21 cellular contexts compared by ENCODE assay signal in genomic region chr1:1177452-1178206, GRCh38. TPM values are rescaled to one million over a fixed set of nuclear protein-coding genes. Genes with fewer than 3 reads are reported as not detected.
"Had no signal": no experiment of that assay in that cellular context is flagged by ENCODE, and none has a peak within 500 bp of the region (broad histone marks: within the 10 kb centered on the region; RNA-seq: fewer than 3 reads in every experiment).

No MANE protein-coding gene starts in this region.

- H3K4me1 ChIP-seq: colonic mucosa, psoas muscle had no signal

- H3K9me3 Mint-ChIP-seq: activated CD4-positive, alpha-beta T cell treated with anti-CD3 and anti-CD28 coated beads, Interleukin-2, amount 10 ng/mL, durations not matched to agents 24 days and 14 days; natural killer cell treated with Interleukin-12 subunit alpha and Interleukin-12 subunit beta and Interleukin-15 and Interleukin-18, amount 100 ng/mL, for 72 hours; stimulated activated effector memory CD8-positive, alpha-beta T cell treated with anti-CD3 and anti-CD28 coated beads, Interleukin-12 subunit alpha, Interleukin-12 subunit beta, amount 100 ng/mL, for 72 hours had no signal

- H3K4me3 ChIP-seq: colonic mucosa, psoas muscle, sigmoid colon had no signal

- H3K36me3 ChIP-seq: colonic mucosa, sigmoid colon had no signal

- H3K9me3 ChIP-seq: colonic mucosa, psoas muscle, sigmoid colon had no signal

- DNase-seq: activated CD4-positive, alpha-beta T cell treated with anti-CD3 and anti-CD28 coated beads, Interleukin-2, amount 10 ng/mL, durations not matched to agents 24 days and 14 days; activated CD4-positive, CD25-positive, alpha-beta regulatory T cell; activated CD8-positive, alpha-beta memory T cell treated with anti-CD3 and anti-CD28 coated beads, Interleukin-2, amount 50 U/mL, for 4 hours; activated CD8-positive, alpha-beta T cell treated with anti-CD3 and anti-CD28 coated beads, Interleukin-2, amount 10 ng/mL, durations not matched to agents 7 days and 5 days; activated effector memory CD4-positive, alpha-beta T cell treated with anti-CD3 and anti-CD28 coated beads, Interleukin-2, amount 50 U/mL, for 16 hours; activated T-cell treated with anti-CD3 and anti-CD28 coated beads, Interleukin-2, amount 50 U/mL, for 48 hours; amniotic stem cell; caudate nucleus; colonic mucosa; effector CD8-positive, alpha-beta T cell; foreskin melanocyte; mesendoderm; sigmoid colon; stimulated activated CD4-positive, alpha-beta T cell treated with anti-CD3 and anti-CD28 coated beads, Interleukin-12 subunit alpha, Interleukin-12 subunit beta, amount 100 ng/mL, for 4 hours; stimulated activated CD4-positive, alpha-beta T cell treated with anti-CD3 and anti-CD28 coated beads, Interleukin-2, amount 100 ng/mL, for 24 hours had no signal

- H3K27ac Mint-ChIP-seq: activated CD4-positive, alpha-beta T cell treated with anti-CD3 and anti-CD28 coated beads, Interleukin-2, amount 10 ng/mL, durations not matched to agents 24 days and 14 days; activated CD8-positive, alpha-beta T cell treated with anti-CD3 and anti-CD28 coated beads, Interleukin-2, amount 10 ng/mL, durations not matched to agents 7 days and 5 days; activated naive CD8-positive, alpha-beta T cell; stimulated activated effector memory CD8-positive, alpha-beta T cell treated with anti-CD3 and anti-CD28 coated beads, Interleukin-12 subunit alpha, Interleukin-12 subunit beta, amount 100 ng/mL, for 72 hours had no signal

- H3K4me3 Mint-ChIP-seq: activated CD4-positive, alpha-beta T cell treated with anti-CD3 and anti-CD28 coated beads, Interleukin-2, amount 10 ng/mL, durations not matched to agents 24 days and 14 days; activated CD8-positive, alpha-beta T cell treated with anti-CD3 and anti-CD28 coated beads, Interleukin-2, amount 10 ng/mL, durations not matched to agents 7 days and 5 days; activated naive CD8-positive, alpha-beta T cell; natural killer cell treated with Interleukin-12 subunit alpha and Interleukin-12 subunit beta and Interleukin-15 and Interleukin-18, amount 100 ng/mL, for 72 hours; stimulated activated effector memory CD8-positive, alpha-beta T cell treated with anti-CD3 and anti-CD28 coated beads, Interleukin-12 subunit alpha, Interleukin-12 subunit beta, amount 100 ng/mL, for 72 hours had no signal

- ATAC-seq: activated CD8-positive, alpha-beta T cell treated with anti-CD3 and anti-CD28 coated beads, Interleukin-2, amount 10 ng/mL, durations not matched to agents 7 days and 5 days; left lobe of liver; natural killer cell treated with Interleukin-12 subunit alpha and Interleukin-12 subunit beta and Interleukin-15 and Interleukin-18, amount 100 ng/mL, for 72 hours; psoas muscle; stimulated activated effector memory CD8-positive, alpha-beta T cell treated with anti-CD3 and anti-CD28 coated beads, Interleukin-12 subunit alpha, Interleukin-12 subunit beta, amount 100 ng/mL, for 72 hours had no signal

- H3K27ac ChIP-seq: colonic mucosa, psoas muscle, sigmoid colon had no signal

- H3K36me3 Mint-ChIP-seq: activated naive CD8-positive, alpha-beta T cell; natural killer cell treated with Interleukin-12 subunit alpha and Interleukin-12 subunit beta and Interleukin-15 and Interleukin-18, amount 100 ng/mL, for 72 hours; stimulated activated effector memory CD8-positive, alpha-beta T cell treated with anti-CD3 and anti-CD28 coated beads, Interleukin-12 subunit alpha, Interleukin-12 subunit beta, amount 100 ng/mL, for 72 hours had no signal

RNA-seq across cellular contexts. Expression of gene TTLL10, which starts 3.9 kb away (rescaled TPM):
- total RNA-seq: activated CD4-positive, alpha-beta T cell treated with anti-CD3 and anti-CD28 coated beads, Interleukin-2, amount 10 ng/mL, durations not matched to agents 24 days and 14 days; fibroblast of lung; left lobe of liver; sigmoid colon had no signal
- polyA plus RNA-seq: fibroblast of lung had no signal

RNA-seq across cellular contexts. Expression of gene TNFRSF18, which starts 28.8 kb away (rescaled TPM):
- total RNA-seq: left lobe of liver had no signal
- polyA plus RNA-seq: fibroblast of lung had no signal
